20 cellular contexts compared by ENCODE assay signal in genomic region chr18:58838946-58839345, GRCh38. TPM values are rescaled to one million over a fixed set of nuclear protein-coding genes. Genes with fewer than 3 reads are reported as not detected.
A peak's percentile ranks its signal among the peaks of the same experiment; 100 is the strongest.
DNase-seq lines count a peak whose midpoint lies in the region; ATAC-seq and TF ChIP-seq lines count a peak whose summit lies in the region.
"Had no signal": no experiment of that assay in that cellular context is flagged by ENCODE, and none has a peak within 500 bp of the region (broad histone marks: within the 10 kb centered on the region; RNA-seq: fewer than 3 reads in every experiment).

No MANE protein-coding gene starts in this region.

- TF ChIP-seq CTCF in GM23338 (conservative IDR thresholded peaks at IDR 0.05; ENCODE audit: low read depth in 2 of 2), result no peak
- TF ChIP-seq CTCF in WTC11 (IDR thresholded peaks at IDR 0.05), result no peak

- H3K27ac Mint-ChIP-seq in GM23338 (no peak overlapping the region), WTC11 (peak overlapping the region; percentile 60; the same call in 1 of the 2 replicates)
- H3K27ac Mint-ChIP-seq: B cell; CD8-positive, alpha-beta T cell had no signal

- H2AK5ac ChIP-seq in mesendoderm (ENCODE audit: low read length), result peak overlapping the region; percentile 80

- peaks cover 29% of the 10 kb centered on the region for H3K4me1 Mint-ChIP-seq in GM23338
- peaks cover 37% of the 10 kb centered on the region for H3K4me1 Mint-ChIP-seq in WTC11
- H3K4me1 Mint-ChIP-seq: B cell had no signal

- peak; percentile 41 for ATAC-seq in GM23338
- peak; percentile 42 for ATAC-seq in WTC11
- no peak for ATAC-seq in GM19324 (IDR thresholded peaks at IDR 0.05; ENCODE audit: low FRiP score, unreplicated experiment)
- ATAC-seq in GM19395 (IDR thresholded peaks at IDR 0.05; ENCODE audit: unreplicated experiment), result no peak
- ATAC-seq: CD8-positive, alpha-beta T cell; GM12878; K562 had no signal

- H3K79me2 ChIP-seq in GM23338 (replicated peaks; ENCODE audit: insufficient read depth) (no peaks in the 10 kb centered on the region), mesendoderm (ENCODE audit: control insufficient read depth, insufficient read depth, low read length) (no peaks in the 10 kb centered on the region)

- peaks cover 8% of the 10 kb centered on the region for H3K27me3 Mint-ChIP-seq in GM23338 (ENCODE audit: insufficient read depth, low read depth, poor library complexity)
- no peaks in the 10 kb centered on the region; the same call in 1 of the 2 replicates for H3K27me3 Mint-ChIP-seq in WTC11 (ENCODE audit: low read depth)
- H3K27me3 Mint-ChIP-seq: B cell had no signal

- H3K56ac ChIP-seq in mesendoderm (ENCODE audit: low read length), result no peak overlapping the region

- H3K4me2 ChIP-seq in GM23338, result 0 out of 2 replicates have a peak overlapping the region, but pooled peaks have one; percentile 40
- no peak overlapping the region for H3K4me2 ChIP-seq in mesendoderm (ENCODE audit: low read length)
- H3K4me2 ChIP-seq: BLaER1 treated with 17β-estradiol and CSF1 and Interleukin-3, amounts not matched to agents 10 nM and 100 nM had no signal

- no peak overlapping the region for H2BK15ac ChIP-seq in mesendoderm (replicated peaks; ENCODE audit: low read depth)

- H3K9ac ChIP-seq in mesendoderm (ENCODE audit: low read length) (no peak overlapping the region), skeletal muscle tissue (ENCODE audit: low read depth in 1 of 3, low read length in 3 of 3) (no peak overlapping the region)
- H3K9ac ChIP-seq: BLaER1 treated with 17β-estradiol and CSF1 and Interleukin-3, amounts not matched to agents 10 nM and 100 nM had no signal

- no peaks in the 10 kb centered on the region for H3K36me3 Mint-ChIP-seq in GM23338 (ENCODE audit: low read depth)
- H3K36me3 Mint-ChIP-seq in WTC11, result no peaks in the 10 kb centered on the region; the same call in 1 of the 2 replicates
- H3K36me3 Mint-ChIP-seq: CD8-positive, alpha-beta T cell had no signal

- H3K36me3 ChIP-seq in GM23338 (ENCODE audit: insufficient read depth) (no peaks in the 10 kb centered on the region), mesendoderm (ENCODE audit: control insufficient read depth, insufficient read depth, low read length) (no peaks in the 10 kb centered on the region), skeletal muscle tissue (ENCODE audit: control insufficient read depth in 3 of 3, insufficient read depth in 3 of 3, low read length in 3 of 3) (no peaks in the 10 kb centered on the region)
- H3K36me3 ChIP-seq: BLaER1 treated with 17β-estradiol and CSF1 and Interleukin-3, amounts not matched to agents 10 nM and 100 nM had no signal

- H3K9me3 ChIP-seq in skeletal muscle tissue (ENCODE audit: control insufficient read depth in 3 of 3, low read length in 3 of 3), result no peaks in the 10 kb centered on the region

- CTCF ChIA-PET in WTC11 (lab: Charles Lee), result interaction anchor here (1.4 to 1.5 kb wide), 3 partner anchors 9 to 58 kb away, joined by 3 to 5 read pairs (median 4); no protein-coding TSS in a partner anchor

- peak overlapping the region; percentile 80; the same call in 1 of the 2 replicates for H2AFZ ChIP-seq in GM23338

- no peaks in the 10 kb centered on the region for H3F3A ChIP-seq in GM23338 (replicated peaks; ENCODE audit: low read depth)

- no peaks in the 10 kb centered on the region for H3K79me1 ChIP-seq in mesendoderm (ENCODE audit: low read length)

- no peaks in the 10 kb centered on the region for H4K20me1 ChIP-seq in GM23338 (replicated peaks; ENCODE audit: insufficient read depth)
- H4K20me1 ChIP-seq: BLaER1 treated with 17β-estradiol and CSF1 and Interleukin-3, amounts not matched to agents 10 nM and 100 nM had no signal

- no peak overlapping the region for H3K18ac ChIP-seq in mesendoderm (ENCODE audit: low read length)

- intact Hi-C loops in cardiac septum (cut with DNase I), result no loop called here

- WGBS in mesendoderm (ENCODE audit: extremely low coverage, insufficient coverage, low lambda C conversion rate), result no CpG with 5 or more reads among the region's 6 CpGs

- peak overlapping the region; percentile 57 for H3K23ac ChIP-seq in mesendoderm (ENCODE audit: low read length)

- no peak for DNase-seq in GM23338 (ENCODE audit: low spot score)
- DNase-seq in WTC11 (ENCODE audit: low spot score), result no peak
- no peak for DNase-seq in mesendoderm
- DNase-seq in cardiac septum (ENCODE audit: low spot score), result no peak
- DNase-seq: 8988T; Calu3; CD8-positive, alpha-beta T cell; DMS53; DND-41; EL; HCEC 1CT; IMR-90 had no signal

- no peak overlapping the region for H4K8ac ChIP-seq in mesendoderm (ENCODE audit: low read depth, low read length)

- no peak overlapping the region for H3K4ac ChIP-seq in mesendoderm (ENCODE audit: low read depth, low read length)

- peaks cover 7% of the 10 kb centered on the region; the same call in 1 of the 2 replicates for H3K9me2 ChIP-seq in GM23338 (ENCODE audit: insufficient read depth)

- no peak overlapping the region for H4K5ac ChIP-seq in mesendoderm (ENCODE audit: low read length)

- H2BK120ac ChIP-seq in mesendoderm (ENCODE audit: low read depth, low read length), result no peak overlapping the region

- H3K27me3 ChIP-seq in GM23338 (ENCODE audit: insufficient read depth) (no peaks in the 10 kb centered on the region), mesendoderm (ENCODE audit: insufficient read depth, low read length, poor library complexity) (no peaks in the 10 kb centered on the region), skeletal muscle tissue (ENCODE audit: control insufficient read depth in 3 of 3, insufficient read depth in 3 of 3, low read length in 3 of 3) (no peaks in the 10 kb centered on the region)
- H3K27me3 ChIP-seq: BLaER1 treated with 17β-estradiol and CSF1 and Interleukin-3, amounts not matched to agents 10 nM and 100 nM had no signal

- no peak overlapping the region for H3K4me3 ChIP-seq in GM23338
- no peak overlapping the region for H3K4me3 ChIP-seq in mesendoderm (ENCODE audit: low read length)
- no peak overlapping the region for H3K4me3 ChIP-seq in skeletal muscle tissue (ENCODE audit: low read length in 3 of 3)
- H3K4me3 ChIP-seq: BLaER1 treated with 17β-estradiol and CSF1 and Interleukin-3, amounts not matched to agents 10 nM and 100 nM; GM12878; K562 had no signal

- H3K27ac ChIP-seq in GM23338 (ENCODE audit: low read depth) (no peak overlapping the region), mesendoderm (ENCODE audit: low read depth, low read length) (no peak overlapping the region), skeletal muscle tissue (ENCODE audit: low read depth, low read length) (peak overlapping the region; percentile 64)
- H3K27ac ChIP-seq: BLaER1 treated with 17β-estradiol and CSF1 and Interleukin-3, amounts not matched to agents 10 nM and 100 nM; HL-60 had no signal

- POLR2A ChIA-PET in WTC11 (lab: Charles Lee), result interaction anchor here (0.7 to 1.7 kb wide), 2 partner anchors 8 to 10 kb away, joined by 3 to 5 read pairs; no protein-coding TSS in a partner anchor

- H2BK5ac ChIP-seq in mesendoderm (ENCODE audit: low read length), result no peak overlapping the region

- H3K4me3 Mint-ChIP-seq in GM23338 (no peak overlapping the region), WTC11 (no peak overlapping the region)
- H3K4me3 Mint-ChIP-seq: B cell; CD8-positive, alpha-beta T cell had no signal

- H3K4me1 ChIP-seq in GM23338 (ENCODE audit: insufficient read depth), result peaks cover 28% of the 10 kb centered on the region
- peaks cover 2% of the 10 kb centered on the region for H3K4me1 ChIP-seq in mesendoderm (ENCODE audit: control insufficient read depth, low read depth, low read length)
- H3K4me1 ChIP-seq in skeletal muscle tissue (ENCODE audit: control insufficient read depth in 3 of 3, insufficient read depth in 3 of 3, low read length in 3 of 3), result peaks cover 4 to 16% (median 14%) of the 10 kb centered on the region in 3 donors

- H3K9me3 Mint-ChIP-seq in GM23338 (peaks cover 5% of the 10 kb centered on the region; the same call in 2 of the 3 replicates), WTC11 (0 out of 2 replicates have a peak, but pooled peaks cover 8% of the 10 kb centered on the region)
- H3K9me3 Mint-ChIP-seq: CD8-positive, alpha-beta T cell had no signal

TF ChIP-seq in GM23338, 12 proteins besides CTCF, POLR2A, EP300 and RAD21 (continues in another document):
- TF ChIP-seq EZH2phosphoT487 (IDR thresholded peaks at IDR 0.05; ENCODE audit: unreplicated experiment) (no peak), ZNF331 (CRISPR knock-in tag; IDR thresholded peaks at IDR 0.05; ENCODE audit: low read depth) (no peak)

TF ChIP-seq in WTC11, 78 proteins besides CTCF, POLR2A, EP300 and RAD21 (continues in another document):
- TF ChIP-seq IRF1 (CRISPR knock-in tag; IDR thresholded peaks at IDR 0.05) (no peak), E2F1 (CRISPR knock-in tag; IDR thresholded peaks at IDR 0.05) (no peak), SMAD3 (CRISPR knock-in tag; IDR thresholded peaks at IDR 0.05; ENCODE audit: borderline replicate concordance) (no peak), ZBTB21 (CRISPR knock-in tag; IDR thresholded peaks at IDR 0.05; ENCODE audit: borderline replicate concordance) (no peak), TP53 (CRISPR knock-in tag; IDR thresholded peaks at IDR 0.05) (no peak), ZMAT4 (CRISPR knock-in tag; IDR thresholded peaks at IDR 0.05) (no peak), ZNF416 (CRISPR knock-in tag; IDR thresholded peaks at IDR 0.05) (no peak)

RNA-seq across cellular contexts. Expression of gene ZNF532, which starts 25.7 kb away (rescaled TPM):
- 216 and 225 TPM in 2 replicates for total RNA-seq in GM23338 (2014; rRNA removed; shearing (Covaris generic))
- polyA plus RNA-seq in GM23338 (2016; fragmentation: Nextera tagmentation; extraction: Ambion mirVana), result 49.8 and 51.5 TPM in 2 replicates
- total RNA-seq in WTC11 (2021) (171 to 185 TPM (median 181 TPM) in 3 replicates), skeletal muscle tissue (69.4 TPM), cardiac septum (71.8 TPM)
- polyA plus RNA-seq in mesendoderm (2013, experiment 1 of 2), result 91.0 TPM
- 94.4 TPM for polyA plus RNA-seq in mesendoderm (2013, experiment 2 of 2)
- polyA plus RNA-seq: K562 had no signal

Comparison
In these comparisons a context has a peak if more than half of its experiments do, and no peak if none do; other contexts are left out.
1. ATAC-seq: peak in GM23338 (single experiment) and WTC11 (single experiment); none in GM19324 (single experiment) and GM19395 (single experiment).